8 cellular contexts compared by ENCODE assay signal in genomic region chr1:117059334-117059677, GRCh38. TPM values are rescaled to one million over a fixed set of nuclear protein-coding genes. Genes with fewer than 3 reads are reported as not detected.
DNase-seq lines count a peak whose midpoint lies in the region; ATAC-seq and TF ChIP-seq lines count a peak whose summit lies in the region.

No MANE protein-coding gene starts in this region.

- peak; percentile 79 for DNase-seq in NK-92 treated with Interleukin-12 subunit alpha and Interleukin-12 subunit beta, amount 100 ng/mL, for 24 hours (lab: John Stamatoyannopoulos, UW)
- DNase-seq in NK-92 (lab: John Stamatoyannopoulos, UW; ENCODE audit: unreplicated experiment): no peak
- peak; percentile 62 for DNase-seq in NCI-H345 treated with DMSO at 0.1 percent for 48 hours (lab: John Stamatoyannopoulos, UW; ENCODE audit: unreplicated experiment)
- DNase-seq in activated CD8-positive, alpha-beta memory T cell treated with anti-CD3 and anti-CD28 coated beads for 4 hours (ENCODE audit: low read depth in 2 of 2): peak; percentile 33 to 35
- DNase-seq in esophagus muscularis mucosa (ENCODE audit: extremely low spot score): peak; percentile 90
- DNase-seq in ovary: peak in 3 of 5 donors; percentile 25 to 48 (median 41)
- DNase-seq in NCI-H128 (lab: John Stamatoyannopoulos, UW; ENCODE audit: unreplicated experiment): no peak

- 3% methylated on average over 18 of the region's 18 CpGs for WGBS in esophagus muscularis mucosa
- 1% methylated on average over 18 of the region's 18 CpGs for WGBS in ovary, 3 donors

- H3K9me3 ChIP-seq in esophagus muscularis mucosa (no peaks in the 10 kb centered on the region), ovary (no peaks in the 10 kb centered on the region)

- no peak for TF ChIP-seq EP300 in esophagus muscularis mucosa (IDR thresholded peaks at IDR 0.05)
- TF ChIP-seq EP300 in ovary (IDR thresholded peaks at IDR 0.05): no peak

- TF ChIP-seq CTCF in esophagus muscularis mucosa (IDR thresholded peaks at IDR 0.05): no peak
- TF ChIP-seq CTCF in ovary (IDR thresholded peaks at IDR 0.05): no peak

- H3K27me3 ChIP-seq in esophagus muscularis mucosa (no peaks in the 10 kb centered on the region), ovary (no peaks in the 10 kb centered on the region)

- intact Hi-C loops in esophagus muscularis mucosa (cut with DNase I) (loop anchor here (5.0 kb wide), 2 partner anchors 147 to 487 kb away; partner anchors contain the start of gene CD58), ovary (cut with DNase I) (loop anchor here (5.0 to 10.0 kb wide), 8 partner anchors 135 to 487 kb away; partner anchors contain the start of gene CD58 (in 1 of the 4))

- H3K4me1 ChIP-seq in esophagus muscularis mucosa (peaks cover 14 to 16% (median 15%) of the 10 kb centered on the region in 4 donors), ovary (ENCODE audit: insufficient read depth) (peaks cover 4% of the 10 kb centered on the region)

- TF ChIP-seq POLR2A in esophagus muscularis mucosa (IDR thresholded peaks at IDR 0.05; ENCODE audit: low read depth) (no peak), ovary (IDR thresholded peaks at IDR 0.05) (no peak)

- ATAC-seq in HG02981 (IDR thresholded peaks at IDR 0.05; ENCODE audit: unreplicated experiment): peak; percentile 23

- peak overlapping the region; percentile 68 to 82 (median 74) for H3K4me3 ChIP-seq in esophagus muscularis mucosa
- peak overlapping the region; percentile 44 for H3K4me3 ChIP-seq in ovary

- H3K27ac ChIP-seq in esophagus muscularis mucosa (replicated peaks in 1 of 4): peak overlapping the region; percentile 41 to 88 (median 78)
- H3K27ac ChIP-seq in ovary: no peak overlapping the region

- H3K36me3 ChIP-seq in esophagus muscularis mucosa (no peaks in the 10 kb centered on the region), ovary (no peaks in the 10 kb centered on the region)

RNA-seq across cellular contexts. Expression of gene TTF2, which starts 0.8 kb away (rescaled TPM):
- 10 to 100 TPM in 2 of 4 donors, 1 to 10 TPM in 2; 6.6 to 12.8 (median 9.0) TPM for total RNA-seq in esophagus muscularis mucosa
- total RNA-seq in ovary: 10 to 100 TPM in 6 of 7 donors, 1 to 10 TPM in 1; 8.2 to 14.0 (median 12.5) TPM
- polyA plus RNA-seq in ovary: 1 to 10 TPM; 2.1 to 9.4 TPM

RNA-seq across cellular contexts. Expression of gene CD101, which starts 57.7 kb away (rescaled TPM):
- 1 to 10 TPM in 2 of 4 donors, under 1 TPM in 2; 0.26 to 1.5 (median 0.87) TPM for total RNA-seq in esophagus muscularis mucosa
- 1 to 10 TPM in 5 of 7 donors, under 1 TPM in 2; 0.36 to 1.6 (median 1.4) TPM for total RNA-seq in ovary
- polyA plus RNA-seq in ovary: 1 to 10 TPM in 1 of 2 donors, under 1 TPM in 1; 0.30 to 1.1 TPM

Comparison
In these comparisons a context has a peak if more than half of its experiments do, and no peak if none do; other contexts are left out.
1. DNase-seq: peak in NK-92 treated with Interleukin-12 subunit alpha and Interleukin-12 subunit beta, amount 100 ng/mL, for 24 hours (single experiment), NCI-H345 treated with DMSO at 0.1 percent for 48 hours (single experiment), activated CD8-positive, alpha-beta memory T cell treated with anti-CD3 and anti-CD28 coated beads for 4 hours (2 of 2), esophagus muscularis mucosa (single experiment) and ovary (3 of 5); none in NK-92 (single experiment) and NCI-H128 (single experiment).
2. H3K27ac ChIP-seq: peak in esophagus muscularis mucosa (4 of 4); none in ovary (0 of 2).